14 cellular contexts compared by ENCODE assay signal in genomic region chr7:107171496-107171895, GRCh38. TPM values are rescaled to one million over a fixed set of nuclear protein-coding genes. Genes with fewer than 3 reads are reported as not detected.
DNase-seq lines count a peak whose midpoint lies in the region; ATAC-seq and TF ChIP-seq lines count a peak whose summit lies in the region.
"Had no signal": no experiment of that assay in that cellular context is flagged by ENCODE, and none has a peak within 500 bp of the region (broad histone marks: within the 10 kb centered on the region; RNA-seq: fewer than 3 reads in every experiment).

No MANE protein-coding gene starts in this region.

- no peak for TF ChIP-seq CTCF in hepatocyte (IDR thresholded peaks at IDR 0.05; ENCODE audit: poor library complexity)
- no peak for TF ChIP-seq CTCF in spleen (IDR thresholded peaks at IDR 0.05 in 8 of 11, conservative IDR thresholded peaks at IDR 0.05 in 3 of 11)

- H3K27me3 Mint-ChIP-seq in activated naive CD4-positive, alpha-beta T cell treated with anti-CD3 and anti-CD28 coated beads, Interleukin-2, amount 10 ng/mL, durations not matched to agents 7 days and 5 days = no peaks in the 10 kb centered on the region
- no peaks in the 10 kb centered on the region for H3K27me3 Mint-ChIP-seq in T-helper 17 cell

- peak overlapping the region; percentile 29 for H3K4me3 Mint-ChIP-seq in activated naive CD4-positive, alpha-beta T cell treated with anti-CD3 and anti-CD28 coated beads, Interleukin-2, amount 10 ng/mL, durations not matched to agents 7 days and 5 days
- H3K4me3 Mint-ChIP-seq in T-helper 17 cell = no peak overlapping the region
- H3K4me3 Mint-ChIP-seq: GM23338 had no signal

- no peak for TF ChIP-seq POLR2A in spleen (IDR thresholded peaks at IDR 0.05)

- peaks cover 64% of the 10 kb centered on the region for H3K79me2 ChIP-seq in hepatocyte

- peaks cover 49% of the 10 kb centered on the region for H3K4me1 Mint-ChIP-seq in activated naive CD4-positive, alpha-beta T cell treated with anti-CD3 and anti-CD28 coated beads, Interleukin-2, amount 10 ng/mL, durations not matched to agents 7 days and 5 days
- H3K4me1 Mint-ChIP-seq in T-helper 17 cell = peaks cover 55% of the 10 kb centered on the region

- H3K4me3 ChIP-seq in hepatocyte = no peak overlapping the region
- H3K4me3 ChIP-seq in spleen = peak overlapping the region in 1 of 8 donors; percentile 32
- H3K4me3 ChIP-seq: GM23338, SJSA1 had no signal

- intact Hi-C loops in spleen (cut with DNase I; ENCODE audit: low total_unique reads) = no loop called here

- DNase-seq in activated naive CD4-positive, alpha-beta T cell treated with anti-CD3 and anti-CD28 coated beads, Interleukin-2, amount 10 ng/mL, durations not matched to agents 7 days and 5 days = no peak
- DNase-seq in activated naive CD4-positive, alpha-beta T cell treated with Interleukin-2 at 50 U/mL for 16 hours = no peak
- DNase-seq in T-helper 17 cell = no peak
- no peak for DNase-seq in hepatocyte (ENCODE audit: low spot score)
- DNase-seq in spleen = no peak
- DNase-seq in superior temporal gyrus (ENCODE audit: extremely low spot score) = no peak
- DNase-seq in COLO829 (ENCODE audit: low spot score) = no peak
- DNase-seq in cerebellar nuclear complex (lab: John Stamatoyannopoulos, UW) = no peak
- DNase-seq: activated CD8-positive, alpha-beta memory T cell treated with anti-CD3 and anti-CD28 coated beads, Interleukin-2, amount 50 U/mL, for 4 hours; DMS53; effector CD4-positive, alpha-beta T cell; NCI-H2171 had no signal

- H3K9me2 ChIP-seq in hepatocyte (replicated peaks; ENCODE audit: insufficient read depth) = no peaks in the 10 kb centered on the region

- H4K20me1 ChIP-seq in hepatocyte (ENCODE audit: insufficient read depth, poor library complexity, severe bottlenecking) = peaks cover 60% of the 10 kb centered on the region

- no peak for ATAC-seq in T-helper 17 cell
- ATAC-seq: GM23338 had no signal

- CTCF ChIA-PET in activated naive CD4-positive, alpha-beta T cell treated with anti-CD3 and anti-CD28 coated beads, Interleukin-2, amount 10 ng/mL, durations not matched to agents 7 days and 5 days (lab: Charles Lee) = interaction anchor here (0.7 kb wide), 1 partner anchor 329 kb away, joined by 3 read pairs; no protein-coding TSS in a partner anchor

- no peaks in the 10 kb centered on the region for H3K9me3 ChIP-seq in T-helper 17 cell (ENCODE audit: control insufficient read depth, low read length, poor library complexity, severe bottlenecking)
- H3K9me3 ChIP-seq in hepatocyte (ENCODE audit: low read depth) = no peaks in the 10 kb centered on the region
- no peaks in the 10 kb centered on the region for H3K9me3 ChIP-seq in spleen
- H3K9me3 ChIP-seq: SJSA1 had no signal

- peak overlapping the region; percentile 49 for H3K27ac Mint-ChIP-seq in activated naive CD4-positive, alpha-beta T cell treated with anti-CD3 and anti-CD28 coated beads, Interleukin-2, amount 10 ng/mL, durations not matched to agents 7 days and 5 days
- peak overlapping the region; percentile 99 for H3K27ac Mint-ChIP-seq in T-helper 17 cell
- H3K27ac Mint-ChIP-seq: GM23338 had no signal

- no peaks in the 10 kb centered on the region for H3K36me3 ChIP-seq in hepatocyte (replicated peaks; ENCODE audit: insufficient read depth, low read depth)
- peaks cover 0 to 19% (median 1%) of the 10 kb centered on the region in 6 donors for H3K36me3 ChIP-seq in spleen
- H3K36me3 ChIP-seq: SJSA1 had no signal

- H3K36me3 Mint-ChIP-seq in activated naive CD4-positive, alpha-beta T cell treated with anti-CD3 and anti-CD28 coated beads, Interleukin-2, amount 10 ng/mL, durations not matched to agents 7 days and 5 days = peaks cover 9% of the 10 kb centered on the region
- peaks cover 7% of the 10 kb centered on the region for H3K36me3 Mint-ChIP-seq in T-helper 17 cell (ENCODE audit: low read depth)

- H3K4me2 ChIP-seq in hepatocyte = peak overlapping the region; percentile 76
- H3K4me2 ChIP-seq: GM23338 had no signal

- H2AFZ ChIP-seq in hepatocyte = no peak overlapping the region
- H2AFZ ChIP-seq: GM23338 had no signal

- no peaks in the 10 kb centered on the region for H3K9me3 Mint-ChIP-seq in activated naive CD4-positive, alpha-beta T cell treated with anti-CD3 and anti-CD28 coated beads, Interleukin-2, amount 10 ng/mL, durations not matched to agents 7 days and 5 days
- H3K9me3 Mint-ChIP-seq: GM23338 had no signal

- H3K4me1 ChIP-seq in hepatocyte (ENCODE audit: insufficient read depth) = peaks cover 12% of the 10 kb centered on the region
- H3K4me1 ChIP-seq in spleen = peaks cover 46 to 83% (median 66%) of the 10 kb centered on the region in 6 donors

- WGBS in hepatocyte (ENCODE audit: low lambda C conversion rate, missing lambda C conversion rate) = 96% methylated on average over 12 of the region's 12 CpGs
- 88 to 94% (median 93%) methylated on average over 12 of the region's 12 CpGs for WGBS in spleen, 5 donors

- no peak overlapping the region for H3K27ac ChIP-seq in hepatocyte
- peak overlapping the region in 6 of 8 donors; percentile 8 to 95 (median 16) for H3K27ac ChIP-seq in spleen
- H3K27ac ChIP-seq: SJSA1 had no signal

- H3K27me3 ChIP-seq in hepatocyte (no peaks in the 10 kb centered on the region), spleen (replicated peaks in 1 of 7) (no peaks in the 10 kb centered on the region)
- H3K27me3 ChIP-seq: SJSA1 had no signal

RNA-seq across cellular contexts. Expression of gene HBP1, which starts 2.7 kb away (rescaled TPM):
- total RNA-seq in T-helper 17 cell (100 to 1,000 TPM; 250 to 252 TPM), hepatocyte (84.7 and 100 TPM in 2 replicates), spleen (100 to 1,000 TPM in 3 of 7 donors, 10 to 100 TPM in 4; 71.4 to 141 (median 84.5) TPM)
- polyA plus RNA-seq in hepatocyte (47.7 and 53.9 TPM in 2 replicates), spleen (10 to 100 TPM; 23.9 to 34.8 (median 32.1) TPM)
